In the genomic region with DNA sequence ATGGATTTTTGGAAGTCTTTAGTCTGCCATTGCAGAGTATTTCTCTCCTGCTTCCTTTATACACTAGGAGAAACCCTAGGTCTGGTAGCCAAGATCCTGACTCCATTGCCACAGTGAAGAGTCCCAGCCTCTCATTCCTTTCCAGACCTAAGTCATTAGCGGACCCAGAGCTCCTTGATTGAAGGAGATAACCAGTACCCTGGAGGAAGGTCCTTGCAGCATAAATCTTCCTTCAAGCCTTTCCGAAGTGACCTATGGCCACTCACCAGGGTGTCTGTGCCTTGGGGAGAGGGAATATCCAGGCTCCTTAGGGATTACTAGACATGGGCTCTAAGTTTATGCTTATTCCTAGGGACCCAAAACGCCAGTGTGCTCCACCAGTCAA, we compare ENCODE assay signal across 22 cellular contexts. TPM values are rescaled to one million over a fixed set of nuclear protein-coding genes. Genes with fewer than 3 reads are reported as not detected.
"Had no signal": no experiment of that assay in that cellular context is flagged by ENCODE, and none has a peak within 500 bp of the region (broad histone marks: within the 10 kb centered on the region; RNA-seq: fewer than 3 reads in every experiment).

No MANE protein-coding gene starts in this region.

- H3K4me1 ChIP-seq: pancreas, prostate gland, suprapubic skin, tibial artery, uterus had no signal

- H3K36me3 ChIP-seq: left ventricle myocardium inferior, pancreas, prostate gland, suprapubic skin, uterus had no signal

- H3K27ac ChIP-seq: left ventricle myocardium inferior, pancreas, prostate gland, skin epidermis, suprapubic skin, thoracic aorta, tibial artery, uterus had no signal

- DNase-seq: hippocampal formation; immature natural killer cell; left ventricle myocardium inferior; naive thymus-derived CD8-positive, alpha-beta T cell; nucleus accumbens; pancreas; posterior cingulate gyrus; retina; right cardiac atrium; stimulated activated CD4-positive, alpha-beta T cell treated with anti-CD3 and anti-CD28 coated beads, Interleukin-12 subunit alpha, Interleukin-12 subunit beta, amount 100 ng/mL, for 4 hours; stimulated activated CD4-positive, alpha-beta T cell treated with anti-CD3 and anti-CD28 coated beads, Interleukin-15, amount 100 ng/mL, for 24 hours; stimulated activated CD4-positive, alpha-beta T cell treated with anti-CD3 and anti-CD28 coated beads, Interleukin-2, amount 100 ng/mL, for 24 hours; stimulated activated CD4-positive, alpha-beta T cell treated with anti-CD3 and anti-CD28 coated beads, Interleukin-4, amount 100 ng/mL, for 1 hour; stimulated activated naive CD4-positive, alpha-beta T cell; tibial artery; uterus had no signal

- H3K4me3 ChIP-seq: left ventricle myocardium inferior, lung, pancreas, prostate gland, skin epidermis, suprapubic skin, thoracic aorta, tibial artery, uterus had no signal

- ATAC-seq: naive thymus-derived CD8-positive, alpha-beta T cell; pancreas; right cardiac atrium; sciatic nerve had no signal

- H3K27me3 ChIP-seq: pancreas, suprapubic skin, tibial artery, uterus had no signal

- H3K9me3 ChIP-seq: left ventricle myocardium inferior, pancreas, prostate gland, suprapubic skin, thoracic aorta, tibial artery, uterus had no signal

RNA-seq across cellular contexts. Expression of a gene that starts 38.3 kb away (rescaled TPM):
- polyA plus RNA-seq: immature natural killer cell had no signal
